ENCODE assay signal across 14 cellular contexts in genomic region chr3:73055583-73056364, GRCh38. TPM values are rescaled to one million over a fixed set of nuclear protein-coding genes. Genes with fewer than 3 reads are reported as not detected.
DNase-seq lines count a peak whose midpoint lies in the region; ATAC-seq and TF ChIP-seq lines count a peak whose summit lies in the region.
"Had no signal": no experiment of that assay in that cellular context is flagged by ENCODE, and none has a peak within 500 bp of the region (broad histone marks: within the 10 kb centered on the region; RNA-seq: fewer than 3 reads in every experiment).

No MANE protein-coding gene starts in this region.

- H3K4me1 ChIP-seq in BLaER1 (0 out of 2 replicates have a peak, but pooled peaks cover 8% of the 10 kb centered on the region), lower lobe of right lung (peaks cover 14% of the 10 kb centered on the region)

- peaks cover 29% of the 10 kb centered on the region for H3K36me3 ChIP-seq in BLaER1
- no peaks in the 10 kb centered on the region for H3K36me3 ChIP-seq in lower lobe of right lung
- H3K36me3 ChIP-seq: ovary had no signal

- H3K27ac Mint-ChIP-seq in HFFc6: peak overlapping the region; percentile 62

- H3K9ac ChIP-seq in BLaER1: 0 out of 2 replicates have a peak overlapping the region, but pooled peaks have one; percentile 19
- H3K9ac ChIP-seq: BLaER1 treated with 17β-estradiol and CSF1 and Interleukin-3, amounts not matched to agents 10 nM and 100 nM had no signal

- no peak overlapping the region for H3K4me3 ChIP-seq in BLaER1
- H3K4me3 ChIP-seq in dorsolateral prefrontal cortex: peak overlapping the region in 6 of 59 donors; percentile 2 to 27 (median 17)
- H3K4me3 ChIP-seq in lower lobe of right lung: no peak overlapping the region
- H3K4me3 ChIP-seq: BLaER1 treated with 17β-estradiol and CSF1 and Interleukin-3, amounts not matched to agents 10 nM and 100 nM; ovary had no signal

- H3K9me3 ChIP-seq in BLaER1 (no peaks in the 10 kb centered on the region), lower lobe of right lung (no peaks in the 10 kb centered on the region)
- H3K9me3 ChIP-seq: BLaER1 treated with 17β-estradiol and CSF1 and Interleukin-3, amounts not matched to agents 10 nM and 100 nM; ovary had no signal

- H3K9me3 Mint-ChIP-seq in HFFc6: no peaks in the 10 kb centered on the region

- H3K27me3 ChIP-seq in BLaER1 (no peaks in the 10 kb centered on the region), dorsolateral prefrontal cortex (no peaks in the 10 kb centered on the region), lower lobe of right lung (ENCODE audit: low read depth) (no peaks in the 10 kb centered on the region)
- H3K27me3 ChIP-seq: BLaER1 treated with 17β-estradiol and CSF1 and Interleukin-3, amounts not matched to agents 10 nM and 100 nM; ovary had no signal

- H3K27me3 Mint-ChIP-seq in HFFc6 (ENCODE audit: insufficient read depth): no peaks in the 10 kb centered on the region; the same call in 1 of the 2 replicates

- H3K27ac ChIP-seq in BLaER1 (no peak overlapping the region), dorsolateral prefrontal cortex (peak overlapping the region in 39 of 59 donors; percentile 5 to 81 (median 57)), lower lobe of right lung (no peak overlapping the region)
- H3K27ac ChIP-seq: BLaER1 treated with 17β-estradiol and CSF1 and Interleukin-3, amounts not matched to agents 10 nM and 100 nM; ovary had no signal

- no peak for DNase-seq in HFFc6
- no peak for DNase-seq in dorsolateral prefrontal cortex
- no peak for DNase-seq in lower lobe of right lung
- no peak for DNase-seq in mucosa of gallbladder (ENCODE audit: low spot score)
- DNase-seq in NOMO-1 treated with dmso at 0.1 percent for 144 hours (lab: John Stamatoyannopoulos, UW; ENCODE audit: unreplicated experiment): no peak
- no peak for DNase-seq in NCI-H524 (lab: John Stamatoyannopoulos, UW)
- DNase-seq: activated CD4-positive, alpha-beta T cell treated with anti-CD3 and anti-CD28 coated beads for 48 hours; activated effector memory CD4-positive, alpha-beta T cell treated with Interleukin-2 at 50 U/mL for 16 hours; kidney; ovary; stimulated activated naive CD4-positive, alpha-beta T cell treated with Interleukin-2 at 50 U/mL for 16 hours had no signal

- ATAC-seq in lower lobe of right lung (peak; percentile 38 to 65), HG02763 (IDR thresholded peaks at IDR 0.05; ENCODE audit: unreplicated experiment) (no peak)

- peaks cover 5% of the 10 kb centered on the region; the same call in 1 of the 2 replicates for H3K36me3 Mint-ChIP-seq in HFFc6 (ENCODE audit: low read depth)

- peaks cover 44% of the 10 kb centered on the region for H3K4me1 Mint-ChIP-seq in HFFc6 (ENCODE audit: low read depth)

- TF ChIP-seq CTCF in HFFc6 (IDR thresholded peaks at IDR 0.05): no peak
- no peak for TF ChIP-seq CTCF in dorsolateral prefrontal cortex (IDR thresholded peaks at IDR 0.05 in 54 of 56, conservative IDR thresholded peaks at IDR 0.05 in 2 of 56; ENCODE audit: low read depth in 1 of 56, partially characterized antibody in 56 of 56)
- no peak for TF ChIP-seq CTCF in lower lobe of right lung (IDR thresholded peaks at IDR 0.05)

- no peak overlapping the region for H3K4me2 ChIP-seq in BLaER1
- H3K4me2 ChIP-seq: BLaER1 treated with 17β-estradiol and CSF1 and Interleukin-3, amounts not matched to agents 10 nM and 100 nM had no signal

- no peak overlapping the region for H3K4me3 Mint-ChIP-seq in HFFc6

- peaks cover 43% of the 10 kb centered on the region for H4K20me1 ChIP-seq in BLaER1

- intact Hi-C loops in dorsolateral prefrontal cortex (cut with DNase I) (loop anchor here (2.0 to 10.0 kb wide), 6 partner anchors 53 to 218 kb away; partner anchors contain the start of gene PPP4R2 (in 1 of the 2)), lower lobe of right lung (cut with DNase I) (no loop called here)

RNA-seq across cellular contexts. Expression of gene EBLN2, which starts 5.7 kb away (rescaled TPM):
- total RNA-seq in HFFc6 (2021; fragmentation: NEBNext Ultra II Directional; extraction: Animal tissue kit (Norgen Biotek cat#: 25700)): 1 to 10 TPM; 1.5 to 1.9 (median 1.7) TPM
- 10 to 100 TPM in 4 of 120 experiments, 1 to 10 TPM in 116; 2.3 to 11.4 (median 6.0) TPM for total RNA-seq in dorsolateral prefrontal cortex
- total RNA-seq in lower lobe of right lung: 3.6 TPM
- 3.0 TPM for total RNA-seq in mucosa of gallbladder

RNA-seq across cellular contexts. Expression of gene PPP4R2, which starts 59.2 kb away (rescaled TPM):
- 10 to 100 TPM; 72.4 to 84.3 (median 79.4) TPM for total RNA-seq in HFFc6 (2021; fragmentation: NEBNext Ultra II Directional; extraction: Animal tissue kit (Norgen Biotek cat#: 25700))
- 100 to 1,000 TPM in 7 of 120 experiments, 10 to 100 TPM in 113; 50.2 to 118 (median 78.2) TPM for total RNA-seq in dorsolateral prefrontal cortex
- 65.7 TPM for total RNA-seq in lower lobe of right lung
- total RNA-seq in mucosa of gallbladder: 69.1 TPM

Comparison
In these comparisons a context has a peak if more than half of its experiments do, and no peak if none do; other contexts are left out.
1. H3K27ac ChIP-seq: peak in dorsolateral prefrontal cortex (39 of 59); none in BLaER1 (single experiment) and lower lobe of right lung (single experiment).